Comparison of ENCODE assay signal across 8 cellular contexts in the genomic region with DNA sequence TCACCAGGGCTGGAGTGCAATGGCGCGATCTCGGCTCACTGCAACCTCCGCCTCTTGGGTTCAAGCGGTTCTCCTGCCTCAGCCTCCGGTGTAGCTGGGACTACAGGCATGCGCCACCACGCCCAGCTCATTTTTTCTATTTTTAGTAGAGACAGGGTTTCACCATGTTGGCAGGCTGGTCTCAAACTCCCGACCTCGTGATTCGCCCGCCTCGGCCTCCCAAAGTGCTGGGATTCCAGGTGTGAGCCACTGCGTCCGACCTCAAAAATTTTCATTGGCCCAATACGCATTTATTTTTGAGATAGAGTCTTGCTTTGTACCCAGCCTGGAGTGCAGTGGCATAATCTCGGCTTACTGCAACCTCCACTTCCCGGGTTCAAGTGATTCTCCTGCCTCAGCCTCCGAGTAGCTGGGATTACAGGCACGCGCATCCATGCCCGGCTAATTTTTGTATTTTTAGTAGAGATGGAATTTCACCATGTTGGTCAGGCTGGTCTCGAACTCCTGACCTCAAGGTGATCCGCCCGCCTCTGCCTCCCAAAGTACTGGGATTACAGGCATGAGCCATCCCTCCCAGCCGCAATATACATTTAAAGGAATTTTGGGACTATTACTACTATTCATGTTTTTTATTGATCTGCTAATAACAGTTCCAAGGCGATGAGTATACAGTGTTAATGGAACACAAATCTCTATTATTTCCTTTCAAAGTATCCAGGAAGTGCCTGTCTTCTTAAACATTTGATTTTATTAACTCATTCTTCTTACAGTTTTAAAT. TPM values are rescaled to one million over a fixed set of nuclear protein-coding genes. Genes with fewer than 3 reads are reported as not detected.
DNase-seq lines count a peak whose midpoint lies in the region; ATAC-seq, FAIRE-seq and TF ChIP-seq lines count a peak whose summit lies in the region.
"Not testable (repeated sequence)": the region's sequence is repeated elsewhere in the genome, so short reads cannot be mapped to it uniquely, and the experiment has no call there.

No MANE protein-coding gene starts in this region.

- peak overlapping the region; percentile 78 for H3K4me3 ChIP-seq in Jurkat, Clone E6-1 (ENCODE audit: low read length)
- H3K4me3 ChIP-seq in H1 (ENCODE audit: extremely low read depth in 1 of 4, insufficient read depth in 2 of 4, low read depth in 3 of 4, low read length in 4 of 4): peak overlapping the region; percentile 88 to 99 (median 94); a peak in 7 of 8 replicates
- peak overlapping the region; percentile 99 to 100 for H3K4me3 ChIP-seq in neutrophil (ENCODE audit: low read depth in 1 of 2, low read length in 1 of 2)
- peak overlapping the region; percentile 99 for H3K4me3 ChIP-seq in thoracic aorta

- not testable (repeated sequence) for H3K56ac ChIP-seq in H1 (replicated peaks; ENCODE audit: insufficient read length, low read depth, low read length)

- not testable (repeated sequence) for H3K27me3 Mint-ChIP-seq in CD4-positive, alpha-beta T cell; T-cell; activated naive CD8-positive, alpha-beta T cell treated with anti-CD3 and anti-CD28 coated beads, Interleukin-2, amount 10 ng/mL, durations not matched to agents 7 days and 5 days
- H3K27me3 Mint-ChIP-seq in immature natural killer cell (ENCODE audit: low read depth in 3 of 3): peaks cover 5 to 24% (median 19%) of the 10 kb centered on the region in 3 donors

- not testable (repeated sequence) for H3K14ac ChIP-seq in H1 (ENCODE audit: insufficient read length)

- not testable (repeated sequence) for H2BK120ac ChIP-seq in H1 (replicated peaks; ENCODE audit: low read depth, low read length)

- not testable (repeated sequence) for H2AK5ac ChIP-seq in H1 (ENCODE audit: low read depth, low read length)

- H2BK12ac ChIP-seq in H1 (ENCODE audit: low read depth, low read length): not testable (repeated sequence)

- H3K79me1 ChIP-seq in H1 (ENCODE audit: low read depth, low read length): not testable (repeated sequence)

- not testable (repeated sequence) for H3K4ac ChIP-seq in H1 (replicated peaks; ENCODE audit: insufficient read length, low read depth, low read length)

- DNase-seq in CD4-positive, alpha-beta T cell; Jurkat, Clone E6-1 (ENCODE audit: low read depth, low spot score); T-cell; activated naive CD8-positive, alpha-beta T cell treated with anti-CD3 and anti-CD28 coated beads, Interleukin-2, amount 10 ng/mL, durations not matched to agents 7 days and 5 days; H1 (ENCODE audit: low read depth in 1 of 2, low spot score in 2 of 2); immature natural killer cell; thoracic aorta (ENCODE audit: low spot score): not testable (repeated sequence)

- H3K27ac Mint-ChIP-seq in CD4-positive, alpha-beta T cell: peak overlapping the region; percentile 98
- H3K27ac Mint-ChIP-seq in T-cell: peak overlapping the region; percentile 99
- peak overlapping the region; percentile 100 for H3K27ac Mint-ChIP-seq in activated naive CD8-positive, alpha-beta T cell treated with anti-CD3 and anti-CD28 coated beads, Interleukin-2, amount 10 ng/mL, durations not matched to agents 7 days and 5 days
- H3K27ac Mint-ChIP-seq in immature natural killer cell: peak overlapping the region; percentile 97 to 99 (median 99)

- not testable (repeated sequence) for H3K18ac ChIP-seq in H1 (ENCODE audit: extremely low read depth, low read length)

- not testable (repeated sequence) for ATAC-seq in CD4-positive, alpha-beta T cell (ENCODE audit: poor library complexity); T-cell (replicated peaks in 1 of 4); activated naive CD8-positive, alpha-beta T cell treated with anti-CD3 and anti-CD28 coated beads, Interleukin-2, amount 10 ng/mL, durations not matched to agents 7 days and 5 days (ENCODE audit: low read depth); thoracic aorta (ENCODE audit: insufficient number of reproducible peaks, low FRiP score, low read depth)

- not testable (repeated sequence) for H3K9me3 Mint-ChIP-seq in CD4-positive, alpha-beta T cell; T-cell; activated naive CD8-positive, alpha-beta T cell treated with anti-CD3 and anti-CD28 coated beads, Interleukin-2, amount 10 ng/mL, durations not matched to agents 7 days and 5 days; immature natural killer cell

- not testable (repeated sequence) for H4K5ac ChIP-seq in H1 (ENCODE audit: insufficient read length, low read depth, low read length)

- WGBS in H1 (ENCODE audit: extremely low coverage in 1 of 2, insufficient coverage in 1 of 2, insufficient read length in 1 of 2, insufficient replicate concordance in 2 of 2, low coverage in 1 of 2, low lambda C conversion rate in 2 of 2, missing lambda C conversion rate in 1 of 2), 2 experiments: 85% methylated on average over 27 of the region's 27 CpGs; no CpG with 5 or more reads in 1 of the 2 experiments

- H4K91ac ChIP-seq in H1 (replicated peaks; ENCODE audit: insufficient read length, low read length): not testable (repeated sequence)

- H3K4me1 Mint-ChIP-seq in CD4-positive, alpha-beta T cell (ENCODE audit: low read depth): peaks cover 38% of the 10 kb centered on the region
- H3K4me1 Mint-ChIP-seq in T-cell (peaks cover 34 to 45% (median 37%) of the 10 kb centered on the region in 3 donors), immature natural killer cell (peaks cover 32 to 48% of the 10 kb centered on the region in 2 donors)
- H3K4me1 Mint-ChIP-seq in activated naive CD8-positive, alpha-beta T cell treated with anti-CD3 and anti-CD28 coated beads, Interleukin-2, amount 10 ng/mL, durations not matched to agents 7 days and 5 days: peaks cover 19% of the 10 kb centered on the region

- CTCF ChIA-PET in CD4-positive, alpha-beta T cell (lab: Charles Lee): not testable (repeated sequence)
- CTCF ChIA-PET in T-cell (lab: Charles Lee) (interaction anchor here (0.7 to 1.0 kb wide), 3 partner anchors 11 to 56 kb away, joined by 3 to 4 read pairs (median 3); no protein-coding TSS in a partner anchor), H1 (lab: Charles Lee; ENCODE audit: partially characterized antibody) (interaction anchor here (0.6 kb wide), 2 partner anchors 13 to 1671 kb away, joined by 3 to 5 read pairs; no protein-coding TSS in a partner anchor)

- H3K36me3 Mint-ChIP-seq in CD4-positive, alpha-beta T cell (ENCODE audit: low read depth): peaks cover 30% of the 10 kb centered on the region
- not testable (repeated sequence) for H3K36me3 Mint-ChIP-seq in T-cell; activated naive CD8-positive, alpha-beta T cell treated with anti-CD3 and anti-CD28 coated beads, Interleukin-2, amount 10 ng/mL, durations not matched to agents 7 days and 5 days; immature natural killer cell

- not testable (repeated sequence) for TF ChIP-seq EP300 in H1 (IDR thresholded peaks at IDR 0.05; ENCODE audit: borderline replicate concordance in 1 of 2, low read depth in 2 of 2, low read length in 2 of 2)

- TF ChIP-seq POLR2A in H1 (IDR thresholded peaks at IDR 0.05; ENCODE audit: control extremely low read depth in 1 of 2, low read depth in 2 of 2, low read length in 2 of 2): not testable (repeated sequence)

- not testable (repeated sequence) for TF ChIP-seq RAD21 in H1 (IDR thresholded peaks at IDR 0.05 in 1 of 2, conservative IDR thresholded peaks at IDR 0.05 in 1 of 2; ENCODE audit: low read depth in 2 of 2, low read length in 2 of 2)

- not testable (repeated sequence) for H2AFZ ChIP-seq in H1 (ENCODE audit: low read length)

- H3K27me3 ChIP-seq in CD4-positive, alpha-beta T cell (ENCODE audit: control insufficient read depth, insufficient read depth, low read length); H1 (replicated peaks in 1 of 4; ENCODE audit: control insufficient read depth in 3 of 4, extremely low read depth in 1 of 4, insufficient read depth in 3 of 4, low read length in 3 of 4); neutrophil; thoracic aorta (replicated peaks; ENCODE audit: insufficient read depth): not testable (repeated sequence)

- POLR2A ChIA-PET in CD4-positive, alpha-beta T cell (lab: Charles Lee): interaction anchor here (7.0 kb wide), 1 partner anchor 16 kb away, joined by 166 read pairs; a partner anchor contains a TSS
- POLR2A ChIA-PET in T-cell (lab: Charles Lee): interaction anchor here in 1 of 2 donors (0.6 kb wide), 1 partner anchor 36 kb away, joined by 3 read pairs; no protein-coding TSS in a partner anchor
- POLR2A ChIA-PET in activated naive CD8-positive, alpha-beta T cell treated with anti-CD3 and anti-CD28 coated beads, Interleukin-2, amount 10 ng/mL, durations not matched to agents 7 days and 5 days (lab: Charles Lee): interaction anchor here (1.0 to 2.9 kb wide), 2 partner anchors 18 kb away, joined by 3 to 33 read pairs; a partner anchor contains a TSS
- POLR2A ChIA-PET in H1 (lab: Charles Lee; ENCODE audit: partially characterized antibody): interaction anchor here (0.9 to 3.9 kb wide), 6 partner anchors 12 to 21 kb away, joined by 3 to 40 read pairs (median 12); no protein-coding TSS in a partner anchor

- intact Hi-C loops in CD4-positive, alpha-beta T cell (cut with DNase I, micrococcal nuclease): loop anchor here in 1 of 2 experiments (5.0 kb wide), 1 partner anchor 34 kb away; no protein-coding TSS in a partner anchor

- H3K9me3 ChIP-seq in CD4-positive, alpha-beta T cell (ENCODE audit: control insufficient read depth, low read length); H1 (ENCODE audit: insufficient read depth in 2 of 2, low read depth in 1 of 2, low read length in 1 of 2); neutrophil; thoracic aorta: not testable (repeated sequence)

- peak overlapping the region; percentile 98 for H3K27ac ChIP-seq in CD4-positive, alpha-beta T cell (ENCODE audit: low read depth, low read length)
- not testable (repeated sequence) for H3K27ac ChIP-seq in H1 (ENCODE audit: low read depth, low read length)
- H3K27ac ChIP-seq in neutrophil (peak overlapping the region; percentile 97), thoracic aorta (peak overlapping the region; percentile 91 to 100)

- not testable (repeated sequence) for H2BK20ac ChIP-seq in H1 (ENCODE audit: low read length)

- H4K20me1 ChIP-seq in H1 (replicated peaks in 1 of 2; ENCODE audit: control insufficient read depth in 1 of 2, insufficient read depth in 2 of 2, low read length in 2 of 2): not testable (repeated sequence)

- not testable (repeated sequence) for H3K23me2 ChIP-seq in H1 (ENCODE audit: low read depth, low read length)

- not testable (repeated sequence) for H2BK5ac ChIP-seq in H1 (ENCODE audit: low read depth, low read length)

- peak overlapping the region; percentile 68 to 74; a peak in 3 of 4 replicates for H3K4me2 ChIP-seq in H1 (ENCODE audit: insufficient read depth in 1 of 2, low read depth in 2 of 2, low read length in 2 of 2)

- H3K4me3 Mint-ChIP-seq in CD4-positive, alpha-beta T cell: peak overlapping the region; percentile 99
- H3K4me3 Mint-ChIP-seq in T-cell (peak overlapping the region; percentile 97 to 99 (median 97)), immature natural killer cell (peak overlapping the region; percentile 97 to 99 (median 99))
- peak overlapping the region; percentile 96 for H3K4me3 Mint-ChIP-seq in activated naive CD8-positive, alpha-beta T cell treated with anti-CD3 and anti-CD28 coated beads, Interleukin-2, amount 10 ng/mL, durations not matched to agents 7 days and 5 days

- H3K4me1 ChIP-seq in H1 (replicated peaks in 1 of 4; ENCODE audit: control insufficient read depth in 3 of 4, insufficient read depth in 4 of 4, low read length in 3 of 4): not testable (repeated sequence)
- H3K4me1 ChIP-seq in neutrophil (ENCODE audit: control insufficient read depth in 1 of 2, insufficient read depth in 1 of 2, low read depth in 1 of 2, low read length in 1 of 2) (peaks cover 32 to 38% of the 10 kb centered on the region in 2 experiments), thoracic aorta (ENCODE audit: control insufficient read depth in 1 of 2, low read depth in 2 of 2) (peaks cover 17 to 26% of the 10 kb centered on the region in 2 donors)

- H2BK15ac ChIP-seq in H1 (ENCODE audit: low read length): not testable (repeated sequence)

- H3K9ac ChIP-seq in H1 (replicated peaks in 1 of 4; ENCODE audit: extremely low read depth in 1 of 4, low read depth in 3 of 4, low read length in 3 of 4): not testable (repeated sequence)

- not testable (repeated sequence) for H4K8ac ChIP-seq in H1 (ENCODE audit: extremely low read depth, insufficient read depth, low read length)

- H3K36me3 ChIP-seq in H1 (ENCODE audit: control insufficient read depth in 2 of 4, insufficient read depth in 4 of 4, low read length in 3 of 4); neutrophil; thoracic aorta: not testable (repeated sequence)

- peaks cover 14 to 24% of the 10 kb centered on the region in 2 experiments for H3K79me2 ChIP-seq in H1 (ENCODE audit: control insufficient read depth in 1 of 2, insufficient read depth in 2 of 2, low read length in 2 of 2)

- not testable (repeated sequence) for FAIRE-seq in H1 (lab: Jason Lieb, UNC)

- not testable (repeated sequence) for TF ChIP-seq CTCF in CD4-positive, alpha-beta T cell (IDR thresholded peaks at IDR 0.05); H1 (IDR thresholded peaks at IDR 0.05; ENCODE audit: control extremely low read depth in 1 of 3, insufficient read depth in 1 of 3, low read depth in 1 of 3, low read length in 3 of 3); neutrophil (IDR thresholded peaks at IDR 0.05); thoracic aorta (IDR thresholded peaks at IDR 0.05)

- not testable (repeated sequence) for H3K23ac ChIP-seq in H1 (ENCODE audit: insufficient read length)

RNA-seq across cellular contexts. Expression of a gene that starts 1.8 kb away (rescaled TPM):
- total RNA-seq in CD4-positive, alpha-beta T cell: 100 to 1,000 TPM; 177 to 194 TPM
- 67.5 TPM for polyA plus RNA-seq in Jurkat, Clone E6-1 (2012; ENCODE audit: insufficient read depth, insufficient read length)
- total RNA-seq in T-cell (100 to 1,000 TPM; 131 to 169 (median 142) TPM), thoracic aorta (100 to 1,000 TPM in 1 of 2 donors, 10 to 100 TPM in 1; 73.4 to 137 TPM)
- 100 to 1,000 TPM; 138 TPM for total RNA-seq in activated naive CD8-positive, alpha-beta T cell treated with anti-CD3 and anti-CD28 coated beads, Interleukin-2, amount 10 ng/mL, durations not matched to agents 7 days and 5 days
- 64.1 and 67.8 TPM in 2 replicates for total RNA-seq in H1 (2021; fragmentation: NEBNext Ultra II Directional; extraction: Animal tissue kit (Norgen Biotek cat#: 25700))
- polyA plus RNA-seq in H1 (2011; rRNA removed) (22.9 and 37.3 TPM in 2 replicates), immature natural killer cell (10 to 100 TPM; 44.4 to 74.2 (median 46.3) TPM)
- 39.7 TPM for polyA plus RNA-seq in H1 (2011; cell fraction: cytosol; rRNA removed)
- 78.5 TPM for polyA plus RNA-seq in H1 (2011; cell fraction: nucleus; rRNA removed)
- 37.9 to 53.9 TPM (median 47.2 TPM) in 4 replicates for polyA plus RNA-seq in H1 (2012, experiment 1 of 2)
- 7.0 TPM for polyA plus RNA-seq in H1 (2012, experiment 2 of 2)
- 40.6 TPM for polyA plus RNA-seq in H1 (2013, experiment 1 of 2)
- 39.7 TPM for polyA plus RNA-seq in H1 (2013, experiment 2 of 2)
- 21.7 and 37.4 TPM in 2 replicates for polyA minus RNA-seq in H1 (2011; rRNA and poly(A)+ RNA removed)
- 49.8 TPM for polyA minus RNA-seq in H1 (2011; cell fraction: cytosol; rRNA and poly(A)+ RNA removed)
- 159 TPM for polyA minus RNA-seq in H1 (2011; cell fraction: nucleus; rRNA and poly(A)+ RNA removed)

RNA-seq across cellular contexts. Expression of a gene that starts 16.8 kb away (rescaled TPM):
- total RNA-seq in CD4-positive, alpha-beta T cell: 1 to 10 TPM in 1 of 2 experiments, under 1 TPM in 1; 0.89 to 1.2 TPM
- polyA plus RNA-seq in Jurkat, Clone E6-1 (2012; ENCODE audit: insufficient read depth, insufficient read length): 33.1 TPM
- total RNA-seq in T-cell (1 to 10 TPM; 3.1 to 9.8 (median 8.5) TPM), thoracic aorta (10 to 100 TPM in 1 of 2 donors, 1 to 10 TPM in 1; 7.9 to 11.4 TPM)
- 1 to 10 TPM; 7.5 to 8.0 TPM for total RNA-seq in activated naive CD8-positive, alpha-beta T cell treated with anti-CD3 and anti-CD28 coated beads, Interleukin-2, amount 10 ng/mL, durations not matched to agents 7 days and 5 days
- total RNA-seq in H1 (2021; fragmentation: NEBNext Ultra II Directional; extraction: Animal tissue kit (Norgen Biotek cat#: 25700)): 13.6 and 15.8 TPM in 2 replicates
- polyA plus RNA-seq in H1 (2011; rRNA removed) (23.3 and 28.4 TPM in 2 replicates), immature natural killer cell (10 to 100 TPM; 35.9 to 59.9 (median 37.2) TPM)
- polyA plus RNA-seq in H1 (2011; cell fraction: cytosol; rRNA removed): 23.3 TPM
- polyA plus RNA-seq in H1 (2011; cell fraction: nucleus; rRNA removed): 17.7 TPM
- polyA plus RNA-seq in H1 (2012, experiment 1 of 2): 16.6 to 31.5 TPM (median 19.4 TPM) in 4 replicates
- polyA plus RNA-seq in H1 (2012, experiment 2 of 2): 29.7 TPM
- 32.2 TPM for polyA plus RNA-seq in H1 (2013, experiment 1 of 2)
- polyA plus RNA-seq in H1 (2013, experiment 2 of 2): 39.3 TPM
- polyA minus RNA-seq in H1 (2011; rRNA and poly(A)+ RNA removed): 4.1 and 6.5 TPM in 2 replicates
- polyA minus RNA-seq in H1 (2011; cell fraction: cytosol; rRNA and poly(A)+ RNA removed): 2.3 TPM
- 6.2 TPM for polyA minus RNA-seq in H1 (2011; cell fraction: nucleus; rRNA and poly(A)+ RNA removed)
